In the genomic region with DNA sequence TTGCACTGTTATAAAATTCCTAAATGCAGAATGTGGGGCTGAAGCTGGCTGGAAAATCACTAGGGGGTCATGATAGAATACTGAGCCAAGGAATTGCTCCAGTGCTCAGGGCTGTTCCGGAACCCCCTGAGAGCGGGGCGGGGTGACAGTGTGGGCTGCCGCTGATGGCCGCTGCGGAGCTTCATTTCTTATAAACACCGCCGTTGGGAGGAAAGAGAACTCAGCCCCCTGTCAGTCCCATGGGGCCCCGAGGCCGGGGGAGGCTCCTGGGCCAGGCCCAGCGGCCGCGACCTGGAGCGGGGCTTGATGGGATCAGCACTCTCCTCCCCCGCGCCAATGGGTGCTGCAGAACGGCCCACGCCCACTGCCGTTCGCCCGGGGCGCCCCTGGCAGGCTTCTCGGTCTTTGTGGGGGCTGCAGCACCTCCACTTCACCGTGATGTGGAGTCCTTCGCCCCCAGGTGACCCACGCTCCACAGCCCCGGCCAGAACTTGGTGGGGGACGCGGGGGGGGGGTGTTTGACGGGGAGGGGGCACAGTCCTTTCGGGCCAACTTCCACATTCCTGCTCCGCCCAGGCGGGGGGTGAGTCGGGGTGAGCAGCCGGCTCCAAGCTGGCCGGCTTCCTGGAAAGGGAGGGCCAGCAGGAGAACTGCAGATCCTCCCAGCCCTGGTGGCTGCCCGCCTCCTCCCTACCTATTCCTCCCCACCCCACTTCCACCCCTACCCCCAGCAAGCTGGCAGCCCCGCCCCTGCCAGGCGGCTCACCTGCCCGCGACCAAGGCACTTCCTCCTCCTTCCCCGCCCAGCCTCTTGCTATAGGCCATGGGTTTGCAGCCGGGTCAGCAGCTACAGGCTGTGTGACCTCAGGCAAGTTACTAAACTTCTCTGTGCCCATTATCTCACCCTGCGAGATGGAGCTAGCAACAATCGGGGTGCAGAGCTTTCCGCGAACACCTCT, we compare ENCODE assay signal across 8 cellular contexts. TPM values are rescaled to one million over a fixed set of nuclear protein-coding genes. Genes with fewer than 3 reads are reported as not detected.
DNase-seq lines count a peak whose midpoint lies in the region; ATAC-seq, FAIRE-seq and TF ChIP-seq lines count a peak whose summit lies in the region.

No MANE protein-coding gene starts in this region.

- H3K9ac ChIP-seq in PC-3 (ENCODE audit: low read length) = peak overlapping the region; percentile 78

- DNase-seq in D721Med (ENCODE audit: insufficient read length, low spot score) = peak; percentile 65
- peak; percentile 90 for DNase-seq in PC-3
- peak; percentile 88 to 90 for DNase-seq in activated T-cell treated with anti-CD3 and anti-CD28 coated beads, Interleukin-2, amount 50 U/mL, for 48 hours
- DNase-seq in esophagus muscularis mucosa (ENCODE audit: extremely low spot score) = peak; percentile 97
- peak; percentile 76 for DNase-seq in myocyte (ENCODE audit: low read depth)
- DNase-seq in stimulated activated effector memory CD8-positive, alpha-beta T cell treated with anti-CD3 and anti-CD28 coated beads, Interleukin-12 subunit alpha, Interleukin-12 subunit beta, amount 100 ng/mL, for 72 hours (ENCODE audit: low spot score in 2 of 2) = peak; percentile 58 to 91

- peak overlapping the region; percentile 85 for H3K4me3 ChIP-seq in PC-3 (ENCODE audit: low read length)
- H3K4me3 ChIP-seq in esophagus muscularis mucosa = peak overlapping the region; percentile 73 to 86 (median 76)

- FAIRE-seq in D721Med (lab: Jason Lieb, UNC) = no peak

- H3K4me1 ChIP-seq in PC-3 (ENCODE audit: insufficient read depth, low read length) = peaks cover 51% of the 10 kb centered on the region
- peaks cover 51 to 77% (median 62%) of the 10 kb centered on the region in 4 donors for H3K4me1 ChIP-seq in esophagus muscularis mucosa

- POLR2A ChIA-PET in PC-3 (lab: Charles Lee; ENCODE audit: unreplicated experiment) = interaction anchor here (0.5 to 1.7 kb wide), 9 partner anchors 17 to 324 kb away, joined by 3 to 19 read pairs (median 7); a partner anchor contains a TSS

- no peaks in the 10 kb centered on the region for H3K9me3 Mint-ChIP-seq in IgD-negative memory B cell
- H3K9me3 Mint-ChIP-seq in stimulated activated effector memory CD8-positive, alpha-beta T cell treated with anti-CD3 and anti-CD28 coated beads, Interleukin-12 subunit alpha, Interleukin-12 subunit beta, amount 100 ng/mL, for 72 hours = no peaks in the 10 kb centered on the region

- peak overlapping the region; percentile 84 for H3K27ac ChIP-seq in PC-3 (ENCODE audit: low read length)
- peak overlapping the region; percentile 94 to 98 (median 96) for H3K27ac ChIP-seq in esophagus muscularis mucosa (replicated peaks in 1 of 4)

- H3K9me3 ChIP-seq in PC-3 (ENCODE audit: low read length) (no peaks in the 10 kb centered on the region), esophagus muscularis mucosa (no peaks in the 10 kb centered on the region)

- no peaks in the 10 kb centered on the region for H3K36me3 Mint-ChIP-seq in IgD-negative memory B cell
- H3K36me3 Mint-ChIP-seq in stimulated activated effector memory CD8-positive, alpha-beta T cell treated with anti-CD3 and anti-CD28 coated beads, Interleukin-12 subunit alpha, Interleukin-12 subunit beta, amount 100 ng/mL, for 72 hours = peaks cover 31% of the 10 kb centered on the region

- H4K20me1 ChIP-seq in PC-3 (ENCODE audit: low read length) = no peaks in the 10 kb centered on the region

- no peak for TF ChIP-seq POLR2A in esophagus muscularis mucosa (IDR thresholded peaks at IDR 0.05; ENCODE audit: low read depth)

- no peaks in the 10 kb centered on the region for H3K79me2 ChIP-seq in PC-3 (ENCODE audit: low read length)

- H3K27ac Mint-ChIP-seq in IgD-negative memory B cell = peak overlapping the region; percentile 77 to 97 (median 88)
- H3K27ac Mint-ChIP-seq in stimulated activated effector memory CD8-positive, alpha-beta T cell treated with anti-CD3 and anti-CD28 coated beads, Interleukin-12 subunit alpha, Interleukin-12 subunit beta, amount 100 ng/mL, for 72 hours = peak overlapping the region; percentile 95

- H3K4me1 Mint-ChIP-seq in IgD-negative memory B cell = peaks cover 34 to 51% (median 49%) of the 10 kb centered on the region in 3 donors
- peaks cover 88% of the 10 kb centered on the region for H3K4me1 Mint-ChIP-seq in stimulated activated effector memory CD8-positive, alpha-beta T cell treated with anti-CD3 and anti-CD28 coated beads, Interleukin-12 subunit alpha, Interleukin-12 subunit beta, amount 100 ng/mL, for 72 hours

- peak overlapping the region; percentile 82 for H2AFZ ChIP-seq in PC-3 (ENCODE audit: low read length)

- H3K27me3 Mint-ChIP-seq in IgD-negative memory B cell = no peaks in the 10 kb centered on the region

- H3K4me2 ChIP-seq in PC-3 (ENCODE audit: low read length) = peak overlapping the region; percentile 87

- ATAC-seq in GM21526 (IDR thresholded peaks at IDR 0.05; ENCODE audit: low FRiP score, unreplicated experiment) = peak; percentile 35
- ATAC-seq in PC-3 = peak; percentile 61
- peak; percentile 67 for ATAC-seq in stimulated activated effector memory CD8-positive, alpha-beta T cell treated with anti-CD3 and anti-CD28 coated beads, Interleukin-12 subunit alpha, Interleukin-12 subunit beta, amount 100 ng/mL, for 72 hours

- no peaks in the 10 kb centered on the region for H3K36me3 ChIP-seq in PC-3 (ENCODE audit: low read depth, low read length)
- H3K36me3 ChIP-seq in esophagus muscularis mucosa = no peaks in the 10 kb centered on the region

- 0% methylated on average over 20 of the region's 47 CpGs for WGBS in esophagus muscularis mucosa

- H3K9me2 ChIP-seq in PC-3 (replicated peaks; ENCODE audit: low read length) = no peaks in the 10 kb centered on the region

- no peaks in the 10 kb centered on the region for H3K27me3 ChIP-seq in PC-3 (ENCODE audit: low read length)
- no peaks in the 10 kb centered on the region for H3K27me3 ChIP-seq in esophagus muscularis mucosa

- H3K4me3 Mint-ChIP-seq in IgD-negative memory B cell = peak overlapping the region; percentile 80 to 97 (median 94)
- peak overlapping the region; percentile 85 for H3K4me3 Mint-ChIP-seq in stimulated activated effector memory CD8-positive, alpha-beta T cell treated with anti-CD3 and anti-CD28 coated beads, Interleukin-12 subunit alpha, Interleukin-12 subunit beta, amount 100 ng/mL, for 72 hours

- intact Hi-C loops in PC-3 (cut with micrococcal nuclease) (loop anchor here (2.0 to 10.0 kb wide), 4 partner anchors 81 to 201 kb away; a partner anchor contains a TSS), esophagus muscularis mucosa (cut with DNase I) (loop anchor here (5.0 kb wide), 1 partner anchor 84 kb away; no protein-coding TSS in a partner anchor)

- CTCF ChIA-PET in PC-3 (lab: Charles Lee) = interaction anchor here (0.6 to 1.3 kb wide), 4 partner anchors 9 to 203 kb away, joined by 3 to 6 read pairs (median 4); no protein-coding TSS in a partner anchor

- TF ChIP-seq EP300 in esophagus muscularis mucosa (IDR thresholded peaks at IDR 0.05) = peak; percentile 46

- no TSS peak for BruUV-seq in PC-3 (replicated peaks; lab: Mats Ljungman, UMichigan)

- TF ChIP-seq CTCF in D721Med (IDR thresholded peaks at IDR 0.05; ENCODE audit: insufficient read depth, missing control alignments) (no peak), PC-3 (conservative IDR thresholded peaks at IDR 0.05; ENCODE audit: low read depth, low read length) (no peak), esophagus muscularis mucosa (IDR thresholded peaks at IDR 0.05) (peak in 1 of 3 experiments; percentile 6)

- H3F3A ChIP-seq in PC-3 (ENCODE audit: low read length, unreplicated experiment) = no peaks in the 10 kb centered on the region

RNA-seq across cellular contexts. Expression of a gene that starts 5.4 kb away (rescaled TPM):
- 207 TPM for polyA plus RNA-seq in IgD-negative memory B cell
- total RNA-seq in PC-3 (2014; rRNA removed) (21.1 and 23.1 TPM in 2 replicates), esophagus muscularis mucosa (100 to 1,000 TPM in 1 of 4 donors, 10 to 100 TPM in 3; 20.6 to 289 (median 29.6) TPM), myocyte (9.8 and 11.7 TPM in 2 replicates)
- 37.0 TPM for polyA plus RNA-seq in myocyte (2012)

RNA-seq across cellular contexts. Expression of a gene that starts 47.4 kb away (rescaled TPM):
- not detected for polyA plus RNA-seq in IgD-negative memory B cell
- total RNA-seq in PC-3 (2014; rRNA removed) (not detected in 2 replicates), esophagus muscularis mucosa (not detected), myocyte (not detected in 2 replicates)
- not detected for polyA plus RNA-seq in myocyte (2012)

Comparison
In these comparisons a context has a peak if more than half of its experiments do, and no peak if none do; other contexts are left out.
1. Peak in every context shown above with its lines: DNase-seq, ATAC-seq, H3K4me3 ChIP-seq and H3K27ac ChIP-seq.